14 cellular contexts compared by ENCODE assay signal in the genomic region with DNA sequence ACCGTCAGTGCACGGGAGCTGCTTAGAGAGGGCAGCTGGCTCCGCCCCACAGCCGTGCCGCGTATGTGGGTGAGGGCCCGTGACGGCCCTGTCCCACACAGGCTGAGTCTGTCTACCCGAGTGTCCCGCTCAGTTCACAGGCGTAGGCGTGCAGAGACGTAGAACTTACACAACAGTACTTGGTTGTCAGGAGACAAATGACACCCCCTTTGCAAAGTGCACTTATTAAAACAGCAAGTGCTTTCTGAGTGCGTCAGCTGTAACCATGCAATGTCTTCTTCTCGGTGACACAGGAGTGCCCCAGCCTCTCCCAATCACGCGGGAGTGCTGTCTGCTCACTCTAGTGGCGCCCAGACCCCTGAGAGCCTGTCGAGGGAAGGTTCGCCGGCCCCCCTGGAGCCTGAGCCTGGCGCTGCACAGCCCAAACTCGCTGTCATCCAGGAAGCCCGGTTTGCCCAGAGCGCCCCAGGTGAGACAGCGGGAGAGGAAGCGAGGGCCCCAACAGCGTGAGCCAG.
DNase-seq lines count a peak whose midpoint lies in the region; ATAC-seq and TF ChIP-seq lines count a peak whose summit lies in the region.
"Had no signal": no experiment of that assay in that cellular context is flagged by ENCODE, and none has a peak within 500 bp of the region (broad histone marks: within the 10 kb centered on the region; RNA-seq: fewer than 3 reads in every experiment).

No MANE protein-coding gene starts in this region.

- H3K4me3 Mint-ChIP-seq in CD8-positive, alpha-beta T cell: peak overlapping the region; percentile 51
- peak overlapping the region; percentile 51 for H3K4me3 Mint-ChIP-seq in activated naive CD8-positive, alpha-beta T cell treated with anti-CD3 and anti-CD28 coated beads, Interleukin-2, amount 10 ng/mL, durations not matched to agents 7 days and 5 days
- H3K4me3 Mint-ChIP-seq in natural killer cell (no peak overlapping the region), type B pancreatic cell (no peak overlapping the region)

- H3K36me3 Mint-ChIP-seq in CD8-positive, alpha-beta T cell: peaks cover 51% of the 10 kb centered on the region
- peaks cover 22% of the 10 kb centered on the region for H3K36me3 Mint-ChIP-seq in activated naive CD8-positive, alpha-beta T cell treated with anti-CD3 and anti-CD28 coated beads, Interleukin-2, amount 10 ng/mL, durations not matched to agents 7 days and 5 days
- peaks cover 7% of the 10 kb centered on the region for H3K36me3 Mint-ChIP-seq in natural killer cell
- H3K36me3 Mint-ChIP-seq in type B pancreatic cell: peaks cover 23% of the 10 kb centered on the region

- DNase-seq in CD8-positive, alpha-beta T cell: peak in 3 of 7 experiments; percentile 60 to 65 (median 63)
- DNase-seq in MV-4-11 (lab: John Stamatoyannopoulos, UW) (peak; percentile 41), natural killer cell (no peak), type B pancreatic cell (ENCODE audit: extremely low spot score, unreplicated experiment) (no peak), NCI-H524 treated with DMSO at 0.1 percent for 48 hours (lab: John Stamatoyannopoulos, UW) (no peak)
- peak; percentile 44 for DNase-seq in activated naive CD8-positive, alpha-beta T cell treated with anti-CD3 and anti-CD28 coated beads, Interleukin-2, amount 10 ng/mL, durations not matched to agents 7 days and 5 days
- DNase-seq: activated CD4-positive, CD25-positive, alpha-beta regulatory T cell; foreskin fibroblast; KG1; NCI-H2107; testis had no signal

- intact Hi-C loops in CD8-positive, alpha-beta T cell (cut with DNase I, micrococcal nuclease): no loop called here
- intact Hi-C loops in natural killer cell (cut with micrococcal nuclease): no loop called here

- H3K27me3 ChIP-seq in CD8-positive, alpha-beta T cell (ENCODE audit: insufficient read depth, low read length): no peaks in the 10 kb centered on the region
- H3K27me3 ChIP-seq: dorsolateral prefrontal cortex, testis had no signal

- H3K4me1 ChIP-seq in CD8-positive, alpha-beta T cell (ENCODE audit: insufficient read depth, low read length): no peaks in the 10 kb centered on the region
- H3K4me1 ChIP-seq: testis had no signal

- H3K9me3 ChIP-seq in CD8-positive, alpha-beta T cell (ENCODE audit: low read length): no peaks in the 10 kb centered on the region
- H3K9me3 ChIP-seq: testis had no signal

- TF ChIP-seq CTCF in CD8-positive, alpha-beta T cell (IDR thresholded peaks at IDR 0.05): no peak
- TF ChIP-seq CTCF in natural killer cell (IDR thresholded peaks at IDR 0.05): no peak
- no peak for TF ChIP-seq CTCF in type B pancreatic cell (conservative IDR thresholded peaks at IDR 0.05)

- CTCF ChIA-PET in CD8-positive, alpha-beta T cell (lab: Charles Lee): no interaction called here

- POLR2A ChIA-PET in CD8-positive, alpha-beta T cell (lab: Charles Lee): no interaction called here
- POLR2A ChIA-PET in activated naive CD8-positive, alpha-beta T cell treated with anti-CD3 and anti-CD28 coated beads, Interleukin-2, amount 10 ng/mL, durations not matched to agents 7 days and 5 days (lab: Charles Lee): interaction anchor here (1.0 to 1.2 kb wide), 2 partner anchors 8 to 63 kb away, joined by 3 to 4 read pairs; no protein-coding TSS in a partner anchor

- H3K36me3 ChIP-seq in CD8-positive, alpha-beta T cell (ENCODE audit: insufficient read depth, low read length): no peaks in the 10 kb centered on the region

- no peaks in the 10 kb centered on the region for H3K4me1 Mint-ChIP-seq in CD8-positive, alpha-beta T cell (ENCODE audit: low read depth)
- H3K4me1 Mint-ChIP-seq in activated naive CD8-positive, alpha-beta T cell treated with anti-CD3 and anti-CD28 coated beads, Interleukin-2, amount 10 ng/mL, durations not matched to agents 7 days and 5 days: peaks cover 14% of the 10 kb centered on the region
- H3K4me1 Mint-ChIP-seq in natural killer cell: no peaks in the 10 kb centered on the region
- H3K4me1 Mint-ChIP-seq in type B pancreatic cell (ENCODE audit: unreplicated experiment): no peaks in the 10 kb centered on the region

- H3K27ac Mint-ChIP-seq in CD8-positive, alpha-beta T cell: peak overlapping the region; percentile 73
- peak overlapping the region; percentile 80 for H3K27ac Mint-ChIP-seq in activated naive CD8-positive, alpha-beta T cell treated with anti-CD3 and anti-CD28 coated beads, Interleukin-2, amount 10 ng/mL, durations not matched to agents 7 days and 5 days
- H3K27ac Mint-ChIP-seq in natural killer cell: no peak overlapping the region
- no peak overlapping the region for H3K27ac Mint-ChIP-seq in type B pancreatic cell

- ATAC-seq in CD8-positive, alpha-beta T cell: peak; percentile 83
- ATAC-seq in activated naive CD8-positive, alpha-beta T cell treated with anti-CD3 and anti-CD28 coated beads, Interleukin-2, amount 10 ng/mL, durations not matched to agents 7 days and 5 days (ENCODE audit: low read depth): peak; percentile 73
- ATAC-seq in natural killer cell: peak; percentile 17 to 62 (median 21)
- ATAC-seq in HG02678 (IDR thresholded peaks at IDR 0.05; ENCODE audit: unreplicated experiment): no peak
- ATAC-seq in HG02759 (IDR thresholded peaks at IDR 0.05; ENCODE audit: unreplicated experiment): no peak

- H3K27me3 Mint-ChIP-seq in CD8-positive, alpha-beta T cell (ENCODE audit: low read depth): no peaks in the 10 kb centered on the region
- H3K27me3 Mint-ChIP-seq in activated naive CD8-positive, alpha-beta T cell treated with anti-CD3 and anti-CD28 coated beads, Interleukin-2, amount 10 ng/mL, durations not matched to agents 7 days and 5 days: no peaks in the 10 kb centered on the region
- no peaks in the 10 kb centered on the region for H3K27me3 Mint-ChIP-seq in natural killer cell (ENCODE audit: low read depth in 2 of 2)
- H3K27me3 Mint-ChIP-seq in type B pancreatic cell: no peaks in the 10 kb centered on the region

- H3K9me3 Mint-ChIP-seq in CD8-positive, alpha-beta T cell: no peaks in the 10 kb centered on the region
- no peaks in the 10 kb centered on the region for H3K9me3 Mint-ChIP-seq in activated naive CD8-positive, alpha-beta T cell treated with anti-CD3 and anti-CD28 coated beads, Interleukin-2, amount 10 ng/mL, durations not matched to agents 7 days and 5 days
- no peaks in the 10 kb centered on the region for H3K9me3 Mint-ChIP-seq in natural killer cell
- no peaks in the 10 kb centered on the region for H3K9me3 Mint-ChIP-seq in type B pancreatic cell

- no peak overlapping the region for H3K4me3 ChIP-seq in CD8-positive, alpha-beta T cell (ENCODE audit: low read depth, low read length)
- H3K4me3 ChIP-seq: dorsolateral prefrontal cortex, testis had no signal

- no peak overlapping the region for H3K27ac ChIP-seq in CD8-positive, alpha-beta T cell (ENCODE audit: low read depth, low read length)
- H3K27ac ChIP-seq: testis had no signal

Comparison
In these comparisons a context has a peak if more than half of its experiments do, and no peak if none do; other contexts are left out.
1. ATAC-seq: peak in CD8-positive, alpha-beta T cell (single experiment), activated naive CD8-positive, alpha-beta T cell treated with anti-CD3 and anti-CD28 coated beads, Interleukin-2, amount 10 ng/mL, durations not matched to agents 7 days and 5 days (single experiment) and natural killer cell (3 of 3); none in HG02678 (single experiment) and HG02759 (single experiment).
2. DNase-seq: peak in MV-4-11 (single experiment) and activated naive CD8-positive, alpha-beta T cell treated with anti-CD3 and anti-CD28 coated beads, Interleukin-2, amount 10 ng/mL, durations not matched to agents 7 days and 5 days (single experiment); none in natural killer cell (single experiment), type B pancreatic cell (single experiment) and NCI-H524 treated with DMSO at 0.1 percent for 48 hours (single experiment).
3. H3K27ac Mint-ChIP-seq: peak in CD8-positive, alpha-beta T cell (single experiment) and activated naive CD8-positive, alpha-beta T cell treated with anti-CD3 and anti-CD28 coated beads, Interleukin-2, amount 10 ng/mL, durations not matched to agents 7 days and 5 days (single experiment); none in natural killer cell (0 of 2) and type B pancreatic cell (single experiment).
4. H3K4me3 Mint-ChIP-seq: peak in CD8-positive, alpha-beta T cell (single experiment) and activated naive CD8-positive, alpha-beta T cell treated with anti-CD3 and anti-CD28 coated beads, Interleukin-2, amount 10 ng/mL, durations not matched to agents 7 days and 5 days (single experiment); none in natural killer cell (single experiment) and type B pancreatic cell (single experiment).